In genomic region chr2:9656270-9656766, GRCh38 we compare ENCODE assay signal across 9 cellular contexts. TPM values are rescaled to one million over a fixed set of nuclear protein-coding genes. Genes with fewer than 3 reads are reported as not detected.
A peak's percentile ranks its signal among the peaks of the same experiment; 100 is the strongest.
DNase-seq lines count a peak whose midpoint lies in the region; ATAC-seq and TF ChIP-seq lines count a peak whose summit lies in the region.
"Had no signal": no experiment of that assay in that cellular context is flagged by ENCODE, and none has a peak within 500 bp of the region (broad histone marks: within the 10 kb centered on the region; RNA-seq: fewer than 3 reads in every experiment).

No MANE protein-coding gene starts in this region.

- H3K4me1 ChIP-seq in left ventricle myocardium inferior, result no peaks in the 10 kb centered on the region

- H3K27ac Mint-ChIP-seq in CD4-positive, alpha-beta T cell, result peak overlapping the region; percentile 72
- peak overlapping the region; percentile 85 for H3K27ac Mint-ChIP-seq in activated CD8-positive, alpha-beta T cell treated with anti-CD3 and anti-CD28 coated beads for 36 hours

- no peaks in the 10 kb centered on the region for H3K9me3 Mint-ChIP-seq in CD4-positive, alpha-beta T cell
- no peaks in the 10 kb centered on the region for H3K9me3 Mint-ChIP-seq in activated CD8-positive, alpha-beta T cell treated with anti-CD3 and anti-CD28 coated beads for 36 hours

- no peaks in the 10 kb centered on the region for H3K27me3 Mint-ChIP-seq in CD4-positive, alpha-beta T cell
- no peaks in the 10 kb centered on the region for H3K27me3 Mint-ChIP-seq in activated CD8-positive, alpha-beta T cell treated with anti-CD3 and anti-CD28 coated beads for 36 hours

- no peak overlapping the region for H3K27ac ChIP-seq in CD4-positive, alpha-beta T cell (ENCODE audit: low read depth, low read length)
- no peak overlapping the region for H3K27ac ChIP-seq in left ventricle myocardium inferior (replicated peaks)

- intact Hi-C loops in CD4-positive, alpha-beta T cell (cut with DNase I, micrococcal nuclease), result no loop called here
- intact Hi-C loops in activated CD8-positive, alpha-beta T cell treated with anti-CD3 and anti-CD28 coated beads for 36 hours (cut with micrococcal nuclease), result loop anchor here (5.0 kb wide), 2 partner anchors 46 to 126 kb away; no protein-coding TSS in a partner anchor
- intact Hi-C loops in left ventricle myocardium inferior (cut with micrococcal nuclease), result no loop called here

- POLR2A ChIA-PET in CD4-positive, alpha-beta T cell (lab: Charles Lee), result interaction anchor here (1.4 kb wide), 1 partner anchor 26 kb away, joined by 7 read pairs; the partner anchor contains the start of gene YWHAQ
- POLR2A ChIA-PET in activated CD8-positive, alpha-beta T cell treated with anti-CD3 and anti-CD28 coated beads for 36 hours (lab: Charles Lee), result interaction anchor here (0.9 to 3.3 kb wide), 7 partner anchors 13 to 52 kb away, joined by 3 to 23 read pairs (median 5); partner anchors contain the start of gene YWHAQ

- H3K36me3 ChIP-seq in left ventricle myocardium inferior, result no peaks in the 10 kb centered on the region

- ATAC-seq in CD4-positive, alpha-beta T cell (ENCODE audit: poor library complexity), result peak; percentile 84
- ATAC-seq in GM21515 (IDR thresholded peaks at IDR 0.05; ENCODE audit: unreplicated experiment), result peak; percentile 77
- ATAC-seq in activated CD8-positive, alpha-beta T cell treated with anti-CD3 and anti-CD28 coated beads for 36 hours, result peak; percentile 81

- H3K9me3 ChIP-seq in CD4-positive, alpha-beta T cell (ENCODE audit: control insufficient read depth, low read length), result no peaks in the 10 kb centered on the region
- no peaks in the 10 kb centered on the region for H3K9me3 ChIP-seq in left ventricle myocardium inferior (replicated peaks)

- no peak for TF ChIP-seq CTCF in CD4-positive, alpha-beta T cell (IDR thresholded peaks at IDR 0.05)
- no peak for TF ChIP-seq CTCF in activated CD8-positive, alpha-beta T cell treated with anti-CD3 and anti-CD28 coated beads for 36 hours (IDR thresholded peaks at IDR 0.05)
- no peak for TF ChIP-seq CTCF in fibroblast of pulmonary artery (IDR thresholded peaks at IDR 0.05; ENCODE audit: low read length, missing control alignments)
- no peak for TF ChIP-seq CTCF in left ventricle myocardium inferior (IDR thresholded peaks at IDR 0.05; ENCODE audit: borderline replicate concordance)

- H3K4me1 Mint-ChIP-seq in CD4-positive, alpha-beta T cell (ENCODE audit: low read depth), result peaks cover 16% of the 10 kb centered on the region
- peaks cover 26% of the 10 kb centered on the region for H3K4me1 Mint-ChIP-seq in activated CD8-positive, alpha-beta T cell treated with anti-CD3 and anti-CD28 coated beads for 36 hours (ENCODE audit: low read depth)

- H3K27me3 ChIP-seq in CD4-positive, alpha-beta T cell (ENCODE audit: control insufficient read depth, insufficient read depth, low read length), result no peaks in the 10 kb centered on the region
- H3K27me3 ChIP-seq in left ventricle myocardium inferior (ENCODE audit: low read depth), result no peaks in the 10 kb centered on the region

- H3K4me3 ChIP-seq in fibroblast of pulmonary artery (replicated peaks; ENCODE audit: low read depth, low read length) (no peak overlapping the region), left ventricle myocardium inferior (no peak overlapping the region)

- CTCF ChIA-PET in CD4-positive, alpha-beta T cell (lab: Charles Lee), result no interaction called here
- CTCF ChIA-PET in activated CD8-positive, alpha-beta T cell treated with anti-CD3 and anti-CD28 coated beads for 36 hours (lab: Charles Lee), result interaction anchor here (1.1 to 1.4 kb wide), 3 partner anchors 18 to 143 kb away, joined by 3 read pairs; no protein-coding TSS in a partner anchor

- DNase-seq in CD4-positive, alpha-beta T cell, result peak in 8 of 10 experiments; percentile 15 to 37 (median 30)
- DNase-seq in HS-27A (ENCODE audit: low read depth) (peak; percentile 62), fibroblast of pulmonary artery (ENCODE audit: low read depth) (peak; percentile 89), left ventricle myocardium inferior (no peak), NCI-H510A treated with DMSO at 0.1 percent for 48 hours (lab: John Stamatoyannopoulos, UW) (no peak)
- DNase-seq in activated CD8-positive, alpha-beta T cell treated with anti-CD3 and anti-CD28 coated beads for 36 hours, result peak; percentile 87
- peak; percentile 20 to 33 for DNase-seq in stimulated activated CD8-positive, alpha-beta memory T cell treated with anti-CD3 and anti-CD28 coated beads, Interleukin-4, amount 100 ng/mL, for 4 hours (ENCODE audit: low read depth in 2 of 2, low spot score in 1 of 2)

- no peaks in the 10 kb centered on the region for H3K36me3 Mint-ChIP-seq in CD4-positive, alpha-beta T cell (ENCODE audit: low read depth)
- no peaks in the 10 kb centered on the region for H3K36me3 Mint-ChIP-seq in activated CD8-positive, alpha-beta T cell treated with anti-CD3 and anti-CD28 coated beads for 36 hours (ENCODE audit: low read depth)

- H3K4me3 Mint-ChIP-seq in CD4-positive, alpha-beta T cell, result peak overlapping the region; percentile 51
- no peak overlapping the region for H3K4me3 Mint-ChIP-seq in activated CD8-positive, alpha-beta T cell treated with anti-CD3 and anti-CD28 coated beads for 36 hours
- H3K4me3 Mint-ChIP-seq: neural crest cell had no signal

RNA-seq across cellular contexts. Expression of gene YWHAQ, which starts 25.5 kb away (rescaled TPM):
- total RNA-seq in CD4-positive, alpha-beta T cell, result 100 to 1,000 TPM in 1 of 2 experiments, 10 to 100 TPM in 1; 95.8 to 101 TPM
- 100 to 1,000 TPM; 341 to 368 TPM for total RNA-seq in activated CD8-positive, alpha-beta T cell treated with anti-CD3 and anti-CD28 coated beads for 36 hours
- total RNA-seq in left ventricle myocardium inferior, result 178 TPM

Comparison
In these comparisons a context has a peak if more than half of its experiments do, and no peak if none do; other contexts are left out.
1. DNase-seq: peak in CD4-positive, alpha-beta T cell (8 of 10), HS-27A (single experiment), activated CD8-positive, alpha-beta T cell treated with anti-CD3 and anti-CD28 coated beads for 36 hours (single experiment), fibroblast of pulmonary artery (single experiment) and stimulated activated CD8-positive, alpha-beta memory T cell treated with anti-CD3 and anti-CD28 coated beads, Interleukin-4, amount 100 ng/mL, for 4 hours (2 of 2); none in left ventricle myocardium inferior (single experiment) and NCI-H510A treated with DMSO at 0.1 percent for 48 hours (single experiment).
2. Peak in every context shown above with its lines, with median percentiles within 50 percentile points of each other: ATAC-seq.